In the genomic region with DNA sequence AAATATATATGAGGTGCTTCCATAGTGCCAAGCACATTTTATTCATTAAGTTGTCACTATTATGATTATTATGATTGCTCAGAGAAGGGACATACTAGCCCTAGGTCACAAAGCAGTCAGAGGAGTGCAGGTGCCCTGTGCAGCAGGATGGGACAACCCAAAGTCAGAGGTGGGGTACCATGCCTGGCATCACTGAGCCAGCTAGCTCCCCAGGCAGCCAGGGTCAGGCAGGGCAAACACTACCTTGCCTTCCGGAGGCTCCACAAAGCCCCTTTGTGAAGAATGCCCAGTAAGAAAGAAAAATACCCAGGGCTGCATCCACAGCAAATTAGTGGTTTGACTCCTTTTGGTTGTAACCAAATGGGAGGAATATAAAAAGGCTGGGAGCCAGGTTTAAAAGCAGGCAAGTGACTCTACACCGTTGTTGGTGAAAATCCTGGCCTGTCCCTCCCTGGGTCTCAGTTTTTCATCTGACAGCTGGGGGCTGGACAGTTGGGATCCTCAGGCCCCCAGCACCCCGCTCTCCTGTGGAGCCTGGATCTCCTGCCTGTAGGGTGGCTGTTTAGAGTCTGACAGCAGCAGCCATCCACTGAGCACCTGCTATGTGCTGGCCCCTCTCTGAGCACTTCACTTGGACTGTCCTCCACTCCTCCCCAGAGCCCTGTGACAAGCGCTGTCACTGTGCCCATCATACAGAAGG, we compare ENCODE assay signal across 25 cellular contexts.
DNase-seq lines count a peak whose midpoint lies in the region; ATAC-seq and TF ChIP-seq lines count a peak whose summit lies in the region.
"Had no signal": no experiment of that assay in that cellular context is flagged by ENCODE, and none has a peak within 500 bp of the region (broad histone marks: within the 10 kb centered on the region; RNA-seq: fewer than 3 reads in every experiment).

No MANE protein-coding gene starts in this region.

- POLR2A ChIA-PET in PC-9 (lab: Charles Lee; ENCODE audit: unreplicated experiment): no interaction called here

- no peaks in the 10 kb centered on the region for H3K79me2 ChIP-seq in PC-9 (ENCODE audit: low read depth)

- no peaks in the 10 kb centered on the region for H3K9me2 ChIP-seq in PC-9 (ENCODE audit: insufficient read depth)

- H4K20me1 ChIP-seq in PC-9 (ENCODE audit: insufficient read depth): no peaks in the 10 kb centered on the region

- no peak for TF ChIP-seq POLR2A in suprapubic skin (IDR thresholded peaks at IDR 0.05)

- H3K4me1 ChIP-seq in PC-9 (replicated peaks; ENCODE audit: insufficient read depth) (no peaks in the 10 kb centered on the region), lower lobe of right lung (no peaks in the 10 kb centered on the region), suprapubic skin (no peaks in the 10 kb centered on the region)
- H3K4me1 ChIP-seq: adrenal gland, prostate gland, tibial nerve had no signal

- H3K27ac ChIP-seq in PC-9 (no peak overlapping the region), lower lobe of right lung (no peak overlapping the region), suprapubic skin (no peak overlapping the region)
- H3K27ac ChIP-seq: adrenal gland, brain microvascular endothelial cell, prostate gland, skin epidermis, tibial nerve had no signal

- no peaks in the 10 kb centered on the region for H3F3A ChIP-seq in PC-9 (ENCODE audit: insufficient read depth, low read depth)

- peaks cover 6% of the 10 kb centered on the region; the same call in 1 of the 2 replicates for H3K27me3 ChIP-seq in PC-9 (ENCODE audit: insufficient read depth, low read depth)
- no peaks in the 10 kb centered on the region for H3K27me3 ChIP-seq in lower lobe of right lung (ENCODE audit: low read depth)
- H3K27me3 ChIP-seq in suprapubic skin: no peaks in the 10 kb centered on the region
- H3K27me3 ChIP-seq: adrenal gland, brain microvascular endothelial cell had no signal

- TF ChIP-seq CTCF in PC-9 (conservative IDR thresholded peaks at IDR 0.05) (no peak), lower lobe of right lung (IDR thresholded peaks at IDR 0.05) (no peak), suprapubic skin (IDR thresholded peaks at IDR 0.05) (no peak)

- no peak overlapping the region for H2AFZ ChIP-seq in PC-9

- TF ChIP-seq EP300 in suprapubic skin (IDR thresholded peaks at IDR 0.05): no peak

- BruUV-seq in PC-9 (replicated peaks; lab: Mats Ljungman, UMichigan): no TSS peak

- H3K27me3 Mint-ChIP-seq in activated naive CD4-positive, alpha-beta T cell treated with anti-CD3 and anti-CD28 coated beads, Interleukin-2, amount 10 ng/mL, durations not matched to agents 7 days and 5 days: peaks cover 17% of the 10 kb centered on the region
- H3K27me3 Mint-ChIP-seq: activated CD8-positive, alpha-beta T cell treated with anti-CD3 and anti-CD28 coated beads for 36 hours; IgD-negative memory B cell; stimulated activated naive CD8-positive, alpha-beta T cell treated with anti-CD3 and anti-CD28 coated beads, Interleukin-15, amount 100 ng/mL, for 72 hours had no signal

- no peaks in the 10 kb centered on the region for H3K36me3 Mint-ChIP-seq in activated naive CD4-positive, alpha-beta T cell treated with anti-CD3 and anti-CD28 coated beads, Interleukin-2, amount 10 ng/mL, durations not matched to agents 7 days and 5 days
- H3K36me3 Mint-ChIP-seq: CD8-positive, alpha-beta T cell; IgD-negative memory B cell; T-cell had no signal

- H3K36me3 ChIP-seq in PC-9 (ENCODE audit: low read depth) (no peaks in the 10 kb centered on the region), lower lobe of right lung (no peaks in the 10 kb centered on the region), suprapubic skin (no peaks in the 10 kb centered on the region)
- H3K36me3 ChIP-seq: adrenal gland, brain microvascular endothelial cell, prostate gland, tibial nerve had no signal

- no peaks in the 10 kb centered on the region for H3K9me3 Mint-ChIP-seq in activated naive CD4-positive, alpha-beta T cell treated with anti-CD3 and anti-CD28 coated beads, Interleukin-2, amount 10 ng/mL, durations not matched to agents 7 days and 5 days
- H3K9me3 Mint-ChIP-seq: activated CD8-positive, alpha-beta T cell treated with anti-CD3 and anti-CD28 coated beads for 36 hours; CD8-positive, alpha-beta T cell; IgD-negative memory B cell; neural crest cell; stimulated activated naive CD8-positive, alpha-beta T cell treated with anti-CD3 and anti-CD28 coated beads, Interleukin-15, amount 100 ng/mL, for 72 hours; T-cell had no signal

- WGBS in suprapubic skin: 65% methylated on average over 3 of the region's 4 CpGs

- H3K27ac Mint-ChIP-seq in activated naive CD4-positive, alpha-beta T cell treated with anti-CD3 and anti-CD28 coated beads, Interleukin-2, amount 10 ng/mL, durations not matched to agents 7 days and 5 days: no peak overlapping the region
- H3K27ac Mint-ChIP-seq: activated CD8-positive, alpha-beta T cell treated with anti-CD3 and anti-CD28 coated beads for 36 hours; CD8-positive, alpha-beta T cell; IgD-negative memory B cell; stimulated activated naive CD8-positive, alpha-beta T cell treated with anti-CD3 and anti-CD28 coated beads, Interleukin-15, amount 100 ng/mL, for 72 hours; T-cell had no signal

- ATAC-seq in lower lobe of right lung (no peak), HG02970 (IDR thresholded peaks at IDR 0.05; ENCODE audit: low FRiP score, unreplicated experiment) (no peak), GM21367 (IDR thresholded peaks at IDR 0.05; ENCODE audit: unreplicated experiment) (no peak)
- ATAC-seq: activated CD4-positive, CD25-positive, alpha-beta regulatory T cell treated with anti-CD3 and anti-CD28 coated beads, Interleukin-2, amount 50 U/mL, for 24 hours; activated CD8-positive, alpha-beta T cell treated with anti-CD3 and anti-CD28 coated beads for 36 hours; CD8-positive, alpha-beta T cell; T-cell had no signal

- peak; percentile 18 for DNase-seq in activated naive CD4-positive, alpha-beta T cell treated with anti-CD3 and anti-CD28 coated beads, Interleukin-2, amount 10 ng/mL, durations not matched to agents 7 days and 5 days
- no peak for DNase-seq in activated naive CD4-positive, alpha-beta T cell treated with anti-CD3 and anti-CD28 coated beads, Interleukin-2, amount 50 U/mL, for 16 hours
- DNase-seq in PC-9 (no peak), lower lobe of right lung (peak; percentile 16), suprapubic skin (ENCODE audit: low spot score in 2 of 2) (peak; percentile 26 to 62), HCEC 1CT (no peak)
- DNase-seq: activated CD8-positive, alpha-beta T cell treated with anti-CD3 and anti-CD28 coated beads for 36 hours; activated gamma-delta T cell treated with Interleukin-2 at 50 U/mL for 16 hours; brain microvascular endothelial cell; CD8-positive, alpha-beta T cell; NCI-H1092 treated with DMSO at 0.1 percent for 48 hours; NCI-H187 treated with DMSO at 0.1 percent for 48 hours; NCI-H526 treated with DMSO at 0.1 percent for 48 hours; stimulated activated naive CD8-positive, alpha-beta T cell treated with anti-CD3 and anti-CD28 coated beads, Interleukin-15, amount 100 ng/mL, for 72 hours had no signal

- H3K9me3 ChIP-seq in PC-9 (ENCODE audit: insufficient read depth, low read depth): no peaks in the 10 kb centered on the region
- H3K9me3 ChIP-seq in lower lobe of right lung: no peaks in the 10 kb centered on the region
- H3K9me3 ChIP-seq in suprapubic skin: no peaks in the 10 kb centered on the region
- H3K9me3 ChIP-seq: adrenal gland, prostate gland, tibial nerve had no signal

- CTCF ChIA-PET in activated naive CD4-positive, alpha-beta T cell treated with anti-CD3 and anti-CD28 coated beads, Interleukin-2, amount 10 ng/mL, durations not matched to agents 7 days and 5 days (lab: Charles Lee): no interaction called here
- CTCF ChIA-PET in PC-9 (lab: Charles Lee): no interaction called here

- no peaks in the 10 kb centered on the region for H3K4me1 Mint-ChIP-seq in activated naive CD4-positive, alpha-beta T cell treated with anti-CD3 and anti-CD28 coated beads, Interleukin-2, amount 10 ng/mL, durations not matched to agents 7 days and 5 days
- H3K4me1 Mint-ChIP-seq: IgD-negative memory B cell; stimulated activated naive CD8-positive, alpha-beta T cell treated with anti-CD3 and anti-CD28 coated beads, Interleukin-15, amount 100 ng/mL, for 72 hours; T-cell had no signal

- H3K4me3 Mint-ChIP-seq in activated naive CD4-positive, alpha-beta T cell treated with anti-CD3 and anti-CD28 coated beads, Interleukin-2, amount 10 ng/mL, durations not matched to agents 7 days and 5 days: no peak overlapping the region
- H3K4me3 Mint-ChIP-seq: activated CD8-positive, alpha-beta T cell treated with anti-CD3 and anti-CD28 coated beads for 36 hours; CD8-positive, alpha-beta T cell; IgD-negative memory B cell; neural crest cell; stimulated activated naive CD8-positive, alpha-beta T cell treated with anti-CD3 and anti-CD28 coated beads, Interleukin-15, amount 100 ng/mL, for 72 hours; T-cell had no signal

- peak overlapping the region; percentile 35 for H3K4me2 ChIP-seq in PC-9

- intact Hi-C loops in PC-9 (cut with micrococcal nuclease; ENCODE audit: unreplicated experiment): no loop called here
- intact Hi-C loops in lower lobe of right lung (cut with DNase I): no loop called here

- H3K4me3 ChIP-seq in PC-9 (no peak overlapping the region), lower lobe of right lung (no peak overlapping the region), suprapubic skin (no peak overlapping the region)
- H3K4me3 ChIP-seq: adrenal gland, GM12878, prostate gland, skin epidermis, tibial nerve had no signal

Comparison
In these comparisons a context has a peak if more than half of its experiments do, and no peak if none do; other contexts are left out.
1. DNase-seq: peak in activated naive CD4-positive, alpha-beta T cell treated with anti-CD3 and anti-CD28 coated beads, Interleukin-2, amount 10 ng/mL, durations not matched to agents 7 days and 5 days (single experiment), lower lobe of right lung (single experiment) and suprapubic skin (2 of 2); none in activated naive CD4-positive, alpha-beta T cell treated with anti-CD3 and anti-CD28 coated beads, Interleukin-2, amount 50 U/mL, for 16 hours (single experiment), PC-9 (0 of 2) and HCEC 1CT (single experiment).